In the genomic region with DNA sequence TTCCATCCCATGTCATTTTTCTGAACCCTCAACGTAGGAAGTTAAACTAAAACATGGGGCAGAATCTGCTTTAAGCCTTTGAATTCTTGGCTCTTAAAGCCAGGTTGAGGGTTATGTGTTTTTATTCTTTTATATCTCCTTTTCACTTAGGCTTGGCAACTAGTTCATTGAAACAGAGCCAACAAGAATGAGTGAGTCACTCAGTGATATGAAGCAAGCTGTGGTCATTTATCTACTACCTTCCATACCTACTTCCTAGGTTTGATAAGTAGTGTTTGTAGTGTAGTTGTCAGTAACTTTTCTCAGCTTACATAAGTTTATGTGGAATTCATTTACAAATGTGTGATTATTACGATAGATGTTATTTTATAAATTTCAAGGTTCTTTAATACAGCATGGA, we compare ENCODE assay signal across 25 cellular contexts.
DNase-seq lines count a peak whose midpoint lies in the region; ATAC-seq and TF ChIP-seq lines count a peak whose summit lies in the region.
"Had no signal": no experiment of that assay in that cellular context is flagged by ENCODE, and none has a peak within 500 bp of the region (broad histone marks: within the 10 kb centered on the region; RNA-seq: fewer than 3 reads in every experiment).

No MANE protein-coding gene starts in this region.

- H3K4me3 ChIP-seq in adipocyte (ENCODE audit: low read length), result no peak overlapping the region
- H3K4me3 ChIP-seq: colonic mucosa, heart left ventricle, lower lobe of right lung, right lobe of liver, thoracic aorta had no signal

- TF ChIP-seq POLR2A in erythroblast (IDR thresholded peaks at IDR 0.05; ENCODE audit: low read length), result no peak

- peak; percentile 0 for DNase-seq in ELR (ENCODE audit: low read depth)
- DNase-seq in adipocyte (ENCODE audit: low read depth), result peak; percentile 1
- DNase-seq in erythroblast (lab: John Stamatoyannopoulos, UW), result peak; percentile 28 to 54
- DNase-seq in myocyte (ENCODE audit: low read depth), result peak; percentile 3
- DNase-seq in NCI-H345 (lab: John Stamatoyannopoulos, UW), result no peak
- DNase-seq in left colon, result no peak
- DNase-seq: activated CD4-positive, alpha-beta T cell treated with anti-CD3 and anti-CD28 coated beads, Interleukin-2, amount 50 U/mL, for 48 hours; activated naive CD4-positive, alpha-beta T cell treated with Interleukin-2 at 50 U/mL for 16 hours; activated T-cell treated with anti-CD3 and anti-CD28 coated beads for 4 hours; anterior cingulate cortex; CD4-positive, alpha-beta memory T cell; colonic mucosa; DMS53; heart left ventricle; HFFc6; KG1; lower lobe of right lung; NCI-H1105; NCI-H526; occipital lobe; right lobe of liver; T-helper 1 cell had no signal

- no peak for ATAC-seq in left colon
- ATAC-seq in GM18861 (IDR thresholded peaks at IDR 0.05; ENCODE audit: unreplicated experiment), result no peak
- ATAC-seq: lower lobe of right lung; right lobe of liver; stimulated activated memory B cell treated with anti-CD40 and anti-IgM and Interleukin-4, amounts not matched to agents 10 μg/mL and 1 μg/mL and 100 μg/mL, for 72 hours had no signal

- peaks cover 35% of the 10 kb centered on the region for H3K36me3 ChIP-seq in adipocyte (ENCODE audit: control insufficient read depth, insufficient read depth, low read length, severe bottlenecking)
- H3K36me3 ChIP-seq: colonic mucosa had no signal

- H3K27me3 ChIP-seq in adipocyte (replicated peaks; ENCODE audit: control insufficient read depth, insufficient read depth, low read length), result no peaks in the 10 kb centered on the region
- H3K27me3 ChIP-seq: colonic mucosa, heart left ventricle, right lobe of liver had no signal

- no peak overlapping the region for H3K9ac ChIP-seq in adipocyte (ENCODE audit: low read length)

- intact Hi-C loops in left colon (cut with DNase I, micrococcal nuclease), result no loop called here

- peaks cover 55% of the 10 kb centered on the region for H3K9me3 ChIP-seq in adipocyte (ENCODE audit: control insufficient read depth, low read length)
- H3K9me3 ChIP-seq: colonic mucosa had no signal

- H3K4me1 ChIP-seq in adipocyte (ENCODE audit: control insufficient read depth, insufficient read depth, low read length), result no peaks in the 10 kb centered on the region
- H3K4me1 ChIP-seq: colonic mucosa, lower lobe of right lung, right lobe of liver had no signal

Comparison
In these comparisons a context has a peak if more than half of its experiments do, and no peak if none do; other contexts are left out.
1. DNase-seq: peak in ELR (single experiment), adipocyte (single experiment), erythroblast (2 of 2) and myocyte (single experiment); none in NCI-H345 (single experiment) and left colon (0 of 2).